ENCODE assay signal across 18 cellular contexts in the genomic region with DNA sequence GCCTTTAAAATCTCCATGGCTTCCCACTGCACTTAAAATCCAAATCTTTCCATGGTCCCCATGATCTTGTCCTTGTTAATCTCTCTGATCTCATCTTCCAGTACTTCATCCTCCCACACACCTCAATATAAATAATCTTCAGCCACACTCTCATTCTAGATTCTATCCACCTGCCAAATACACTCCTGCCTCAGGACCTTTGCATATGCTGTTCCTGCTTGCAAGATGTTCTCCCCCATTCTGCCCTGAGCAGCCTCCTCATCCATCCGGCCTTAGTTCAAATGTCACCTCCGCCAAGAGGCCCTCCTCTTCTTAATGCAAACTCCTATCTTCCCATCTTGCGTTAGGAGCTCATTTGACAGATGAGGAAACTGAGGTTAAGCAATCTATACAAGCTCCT.
DNase-seq lines count a peak whose midpoint lies in the region; ATAC-seq, FAIRE-seq and TF ChIP-seq lines count a peak whose summit lies in the region.
"Had no signal": no experiment of that assay in that cellular context is flagged by ENCODE, and none has a peak within 500 bp of the region (broad histone marks: within the 10 kb centered on the region; RNA-seq: fewer than 3 reads in every experiment).

No MANE protein-coding gene starts in this region.

- H3K4me1 Mint-ChIP-seq in activated T-cell treated with anti-CD3 and anti-CD28 coated beads, Interleukin-2, amount 50 U/mL, for 24 hours (ENCODE audit: low read depth): peaks cover 70% of the 10 kb centered on the region
- H3K4me1 Mint-ChIP-seq in activated B cell treated with CpG ODN at 0.5 μM for 24 hours: peaks cover 80% of the 10 kb centered on the region
- peaks cover 57 to 70% of the 10 kb centered on the region in 2 donors for H3K4me1 Mint-ChIP-seq in stimulated activated naive B cell treated with anti-CD40 and anti-IgM and Interleukin-4, amounts not matched to agents 10 μg/mL and 1 μg/mL and 100 μg/mL, for 72 hours

- H3K36me3 ChIP-seq in H1 (ENCODE audit: control insufficient read depth in 2 of 4, insufficient read depth in 4 of 4, low read length in 3 of 4) (no peaks in the 10 kb centered on the region), brain microvascular endothelial cell (replicated peaks) (no peaks in the 10 kb centered on the region)
- H3K36me3 ChIP-seq: cardiac muscle cell had no signal

- ATAC-seq in activated B cell treated with CpG ODN at 0.5 μM for 24 hours (ENCODE audit: low read depth): no peak
- no peak for ATAC-seq in stimulated activated naive B cell treated with anti-CD40 and anti-IgM and Interleukin-4, amounts not matched to agents 10 μg/mL and 1 μg/mL and 100 μg/mL, for 72 hours (replicated peaks)
- ATAC-seq in GM19452 (IDR thresholded peaks at IDR 0.05; ENCODE audit: unreplicated experiment): no peak

- peaks cover 2% of the 10 kb centered on the region; the same call in 1 of the 2 replicates for H3K79me1 ChIP-seq in H1 (ENCODE audit: low read depth, low read length)

- TF ChIP-seq RAD21 in H1 (IDR thresholded peaks at IDR 0.05 in 1 of 2, conservative IDR thresholded peaks at IDR 0.05 in 1 of 2; ENCODE audit: low read depth in 2 of 2, low read length in 2 of 2): no peak

- no peak overlapping the region for H3K4me3 Mint-ChIP-seq in activated T-cell treated with anti-CD3 and anti-CD28 coated beads, Interleukin-2, amount 50 U/mL, for 24 hours
- H3K4me3 Mint-ChIP-seq in activated B cell treated with CpG ODN at 0.5 μM for 24 hours: no peak overlapping the region
- H3K4me3 Mint-ChIP-seq in stimulated activated naive B cell treated with anti-CD40 and anti-IgM and Interleukin-4, amounts not matched to agents 10 μg/mL and 1 μg/mL and 100 μg/mL, for 72 hours: no peak overlapping the region

- POLR2A ChIA-PET in activated B cell treated with CpG ODN at 0.5 μM for 24 hours (lab: Charles Lee): interaction anchor here (1.4 kb wide), 1 partner anchor 51 kb away, joined by 4 read pairs; no protein-coding TSS in a partner anchor
- POLR2A ChIA-PET in H1 (lab: Charles Lee; ENCODE audit: partially characterized antibody): interaction anchor here (0.6 to 3.4 kb wide), 3 partner anchors 12 to 652 kb away, joined by 3 to 10 read pairs (median 5); no protein-coding TSS in a partner anchor

- peaks cover 0 to 3% of the 10 kb centered on the region in 2 experiments; a peak in 1 of 4 replicates for H3K9me3 ChIP-seq in H1 (ENCODE audit: insufficient read depth in 2 of 2, low read depth in 1 of 2, low read length in 1 of 2)

- peak overlapping the region; percentile 89; the same call in 1 of the 2 replicates for H2BK5ac ChIP-seq in H1 (ENCODE audit: low read depth, low read length)

- peak overlapping the region; percentile 83 for H2BK20ac ChIP-seq in H1 (ENCODE audit: low read length)

- intact Hi-C loops in activated B cell treated with CpG ODN at 0.5 μM for 24 hours (cut with micrococcal nuclease): loop anchor here (5.0 kb wide), 2 partner anchors 33 to 37 kb away; no protein-coding TSS in a partner anchor

- H3K4me3 ChIP-seq in H1 (ENCODE audit: extremely low read depth in 1 of 4, insufficient read depth in 2 of 4, low read depth in 3 of 4, low read length in 4 of 4) (no peak overlapping the region), brain microvascular endothelial cell (ENCODE audit: low read depth, low read length) (no peak overlapping the region)
- H3K4me3 ChIP-seq: cardiac muscle cell, smooth muscle cell had no signal

- peak overlapping the region; percentile 65; the same call in 1 of the 2 replicates for H3K18ac ChIP-seq in H1 (ENCODE audit: extremely low read depth, low read length)

- no peak for TF ChIP-seq CTCF in activated B cell treated with CpG ODN at 0.5 μM for 24 hours (IDR thresholded peaks at IDR 0.05)
- no peak for TF ChIP-seq CTCF in H1 (IDR thresholded peaks at IDR 0.05; ENCODE audit: control extremely low read depth in 1 of 3, insufficient read depth in 1 of 3, low read depth in 1 of 3, low read length in 3 of 3)
- TF ChIP-seq CTCF in brain microvascular endothelial cell (IDR thresholded peaks at IDR 0.05; ENCODE audit: low read depth, low read length, missing control alignments): no peak

- peak overlapping the region; percentile 97 for H2BK12ac ChIP-seq in H1 (ENCODE audit: low read depth, low read length)

- H3K27ac ChIP-seq in H1 (ENCODE audit: low read depth, low read length) (no peak overlapping the region), brain microvascular endothelial cell (no peak overlapping the region)
- H3K27ac ChIP-seq: cardiac muscle cell, epithelial cell of prostate, KMS-11, parathyroid adenoma had no signal

- CTCF ChIA-PET in activated B cell treated with CpG ODN at 0.5 μM for 24 hours (lab: Charles Lee) (no interaction called here), H1 (lab: Charles Lee; ENCODE audit: partially characterized antibody) (interaction anchor here (0.7 to 2.3 kb wide), 5 partner anchors 30 to 154 kb away, joined by 3 to 9 read pairs (median 4); no protein-coding TSS in a partner anchor)

- in situ Hi-C loops in brain microvascular endothelial cell (cut with HindIII; ENCODE audit: low pct_ligation_motif_present, low sequenced_read_pairs): no loop called here

- no peak overlapping the region for H3K14ac ChIP-seq in H1 (ENCODE audit: insufficient read length)

- H2AK5ac ChIP-seq in H1 (ENCODE audit: low read depth, low read length): peak overlapping the region; percentile 84; the same call in 1 of the 2 replicates

- WGBS in H1 (ENCODE audit: extremely low coverage in 1 of 2, insufficient coverage in 1 of 2, insufficient read length in 1 of 2, insufficient replicate concordance in 2 of 2, low coverage in 1 of 2, low lambda C conversion rate in 2 of 2, missing lambda C conversion rate in 1 of 2), 2 experiments: 82% methylated on average over 3 of the region's 3 CpGs; no CpG with 5 or more reads in 1 of the 2 experiments

- H3K23ac ChIP-seq in H1 (ENCODE audit: insufficient read length): no peak overlapping the region

- H3K9ac ChIP-seq in H1 (replicated peaks in 1 of 4; ENCODE audit: extremely low read depth in 1 of 4, low read depth in 3 of 4, low read length in 3 of 4): no peak overlapping the region
- H3K9ac ChIP-seq: KMS-11, parathyroid adenoma had no signal

- FAIRE-seq in H1 (lab: Jason Lieb, UNC): no peak
- FAIRE-seq: islet of Langerhans had no signal

- no peaks in the 10 kb centered on the region for H3K79me2 ChIP-seq in H1 (ENCODE audit: control insufficient read depth in 1 of 2, insufficient read depth in 2 of 2, low read length in 2 of 2)
- H3K79me2 ChIP-seq: parathyroid adenoma had no signal

- peaks cover 5% of the 10 kb centered on the region for H3K9me3 Mint-ChIP-seq in activated T-cell treated with anti-CD3 and anti-CD28 coated beads, Interleukin-2, amount 50 U/mL, for 24 hours
- peaks cover 4% of the 10 kb centered on the region for H3K9me3 Mint-ChIP-seq in activated B cell treated with CpG ODN at 0.5 μM for 24 hours
- H3K9me3 Mint-ChIP-seq in stimulated activated naive B cell treated with anti-CD40 and anti-IgM and Interleukin-4, amounts not matched to agents 10 μg/mL and 1 μg/mL and 100 μg/mL, for 72 hours: peaks cover 3% of the 10 kb centered on the region in 2 donors

- no peak overlapping the region for H4K5ac ChIP-seq in H1 (ENCODE audit: insufficient read length, low read depth, low read length)

- peaks cover 43% of the 10 kb centered on the region for H3K36me3 Mint-ChIP-seq in activated T-cell treated with anti-CD3 and anti-CD28 coated beads, Interleukin-2, amount 50 U/mL, for 24 hours (ENCODE audit: low read depth)
- H3K36me3 Mint-ChIP-seq in activated B cell treated with CpG ODN at 0.5 μM for 24 hours (ENCODE audit: low read depth): peaks cover 20% of the 10 kb centered on the region
- peaks cover 15 to 28% of the 10 kb centered on the region in 2 donors for H3K36me3 Mint-ChIP-seq in stimulated activated naive B cell treated with anti-CD40 and anti-IgM and Interleukin-4, amounts not matched to agents 10 μg/mL and 1 μg/mL and 100 μg/mL, for 72 hours

- H4K8ac ChIP-seq in H1 (ENCODE audit: extremely low read depth, insufficient read depth, low read length): no peak overlapping the region

- TF ChIP-seq POLR2A in H1 (IDR thresholded peaks at IDR 0.05; ENCODE audit: control extremely low read depth in 1 of 2, low read depth in 2 of 2, low read length in 2 of 2): no peak

- H3K27ac Mint-ChIP-seq in activated T-cell treated with anti-CD3 and anti-CD28 coated beads, Interleukin-2, amount 50 U/mL, for 24 hours: peak overlapping the region; percentile 81
- peak overlapping the region; percentile 32 for H3K27ac Mint-ChIP-seq in activated B cell treated with CpG ODN at 0.5 μM for 24 hours
- H3K27ac Mint-ChIP-seq in stimulated activated naive B cell treated with anti-CD40 and anti-IgM and Interleukin-4, amounts not matched to agents 10 μg/mL and 1 μg/mL and 100 μg/mL, for 72 hours: peak overlapping the region; percentile 0

- H4K20me1 ChIP-seq in H1 (replicated peaks in 1 of 2; ENCODE audit: control insufficient read depth in 1 of 2, insufficient read depth in 2 of 2, low read length in 2 of 2): peaks cover 0 to 1% of the 10 kb centered on the region in 2 experiments

- peak overlapping the region; percentile 56 for H4K91ac ChIP-seq in H1 (replicated peaks; ENCODE audit: insufficient read length, low read length)

- peak overlapping the region; percentile 49 for H2BK120ac ChIP-seq in H1 (replicated peaks; ENCODE audit: low read depth, low read length)

- peak overlapping the region; percentile 29 for H3K4ac ChIP-seq in H1 (replicated peaks; ENCODE audit: insufficient read length, low read depth, low read length)

- H3K27me3 Mint-ChIP-seq in activated T-cell treated with anti-CD3 and anti-CD28 coated beads, Interleukin-2, amount 50 U/mL, for 24 hours: no peaks in the 10 kb centered on the region
- H3K27me3 Mint-ChIP-seq in activated B cell treated with CpG ODN at 0.5 μM for 24 hours: no peaks in the 10 kb centered on the region
- no peaks in the 10 kb centered on the region for H3K27me3 Mint-ChIP-seq in stimulated activated naive B cell treated with anti-CD40 and anti-IgM and Interleukin-4, amounts not matched to agents 10 μg/mL and 1 μg/mL and 100 μg/mL, for 72 hours

- H3K56ac ChIP-seq in H1 (replicated peaks; ENCODE audit: insufficient read length, low read depth, low read length): no peak overlapping the region

- TF ChIP-seq EP300 in H1 (IDR thresholded peaks at IDR 0.05; ENCODE audit: borderline replicate concordance in 1 of 2, low read depth in 2 of 2, low read length in 2 of 2): no peak

- H3K27me3 ChIP-seq in H1 (replicated peaks in 1 of 4; ENCODE audit: control insufficient read depth in 3 of 4, extremely low read depth in 1 of 4, insufficient read depth in 3 of 4, low read length in 3 of 4): peaks cover 0 to 3% (median 1%) of the 10 kb centered on the region in 4 experiments; a peak in 3 of 7 replicates
- H3K27me3 ChIP-seq in brain microvascular endothelial cell (replicated peaks): no peaks in the 10 kb centered on the region
- H3K27me3 ChIP-seq: cardiac muscle cell had no signal

- H2AFZ ChIP-seq in H1 (ENCODE audit: low read length): no peak overlapping the region
- H2AFZ ChIP-seq: parathyroid adenoma had no signal

- no peak for DNase-seq in activated T-cell treated with anti-CD3 and anti-CD28 coated beads, Interleukin-2, amount 50 U/mL, for 24 hours
- no peak for DNase-seq in activated T-cell treated with anti-CD3 and anti-CD28 coated beads, Interleukin-2, amount 50 U/mL, for 1 hour
- DNase-seq in activated B cell treated with CpG ODN at 0.5 μM for 24 hours (no peak), H1 (ENCODE audit: low read depth in 1 of 2, low spot score in 2 of 2) (no peak), NCI-H510A (lab: John Stamatoyannopoulos, UW) (no peak), brain microvascular endothelial cell (no peak)
- no peak for DNase-seq in stimulated activated naive B cell treated with anti-CD40 and anti-IgM and Interleukin-4, amounts not matched to agents 10 μg/mL and 1 μg/mL and 100 μg/mL, for 72 hours
- DNase-seq: activated CD4-positive, alpha-beta T cell treated with anti-CD3 and anti-CD28 coated beads for 4 hours; activated gamma-delta T cell; NCI-H1105 treated with DMSO at 0.1 percent for 48 hours; NCI-H2171 treated with DMSO at 0.1 percent for 48 hours had no signal

- no peak overlapping the region; the same call in 1 of the 2 replicates for H2BK15ac ChIP-seq in H1 (ENCODE audit: low read length)

- no peaks in the 10 kb centered on the region for H3K23me2 ChIP-seq in H1 (ENCODE audit: low read depth, low read length)

- peaks cover 19 to 52% (median 29%) of the 10 kb centered on the region in 4 experiments for H3K4me1 ChIP-seq in H1 (replicated peaks in 1 of 4; ENCODE audit: control insufficient read depth in 3 of 4, insufficient read depth in 4 of 4, low read length in 3 of 4)

- H3K4me2 ChIP-seq in H1 (ENCODE audit: insufficient read depth in 1 of 2, low read depth in 2 of 2, low read length in 2 of 2): no peak overlapping the region
- H3K4me2 ChIP-seq: KMS-11, smooth muscle cell had no signal

Comparison
In these comparisons a context has a peak if more than half of its experiments do, and no peak if none do; other contexts are left out.
1. H3K27ac Mint-ChIP-seq: peak in every context shown above with its lines; median percentile 81 in activated T-cell treated with anti-CD3 and anti-CD28 coated beads, Interleukin-2, amount 50 U/mL, for 24 hours; 32 in activated B cell treated with CpG ODN at 0.5 μM for 24 hours; 0 in stimulated activated naive B cell treated with anti-CD40 and anti-IgM and Interleukin-4, amounts not matched to agents 10 μg/mL and 1 μg/mL and 100 μg/mL, for 72 hours.